22 cellular contexts compared by ENCODE assay signal in the genomic region with DNA sequence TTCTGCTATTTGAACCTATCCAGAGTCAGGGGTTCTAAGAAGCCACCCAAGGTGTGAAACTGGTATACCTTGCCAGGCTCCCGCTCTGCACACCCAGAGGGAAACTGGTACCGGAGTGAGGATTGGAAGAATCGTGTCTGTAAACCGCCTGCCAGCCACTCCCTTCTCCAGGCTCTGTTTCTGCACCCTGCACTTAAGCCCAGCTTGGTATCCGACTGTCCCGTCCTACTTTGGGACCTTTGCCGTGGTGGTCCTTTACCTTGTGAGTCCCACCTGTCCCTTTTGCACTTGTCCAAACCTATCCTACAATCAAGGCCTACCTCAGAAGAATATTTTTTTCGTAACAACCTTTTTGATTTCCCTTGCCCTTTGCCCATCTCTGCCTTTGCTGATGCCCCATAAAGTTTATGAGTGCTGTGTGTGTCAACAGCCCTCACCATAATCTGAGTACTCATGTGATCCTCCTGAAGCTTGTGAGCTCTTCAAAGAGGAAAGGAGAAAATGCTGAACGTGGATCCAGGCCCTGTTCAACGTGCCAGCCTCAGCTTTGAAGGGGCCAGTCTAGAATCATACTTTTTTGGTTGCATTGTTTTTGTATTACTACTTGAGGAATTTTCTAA. TPM values are rescaled to one million over a fixed set of nuclear protein-coding genes. Genes with fewer than 3 reads are reported as not detected.
A peak's percentile ranks its signal among the peaks of the same experiment; 100 is the strongest.
DNase-seq lines count a peak whose midpoint lies in the region; ATAC-seq, FAIRE-seq and TF ChIP-seq lines count a peak whose summit lies in the region.
"Had no signal": no experiment of that assay in that cellular context is flagged by ENCODE, and none has a peak within 500 bp of the region (broad histone marks: within the 10 kb centered on the region; RNA-seq: fewer than 3 reads in every experiment).

No MANE protein-coding gene starts in this region.

- H3K27ac ChIP-seq in small intestine (ENCODE audit: low read depth in 1 of 2, low read length in 1 of 2) (peak overlapping the region; percentile 80 to 90), gastroesophageal sphincter (no peak overlapping the region)

- TF ChIP-seq POLR2A in gastroesophageal sphincter (IDR thresholded peaks at IDR 0.05), result no peak

- H3K9me3 Mint-ChIP-seq in endothelial cell (ENCODE audit: unreplicated experiment), result no peaks in the 10 kb centered on the region

- DNase-seq in NCI-H345 (lab: John Stamatoyannopoulos, UW), result peak; percentile 29
- no peak for DNase-seq in NCI-H345 treated with DMSO at 0.1 percent for 48 hours (lab: John Stamatoyannopoulos, UW; ENCODE audit: unreplicated experiment)
- peak; percentile 65 for DNase-seq in LNCaP clone FGC (ENCODE audit: low read depth)
- no peak for DNase-seq in endothelial cell (ENCODE audit: low spot score)
- DNase-seq in small intestine, result peak; percentile 92
- DNase-seq in NCI-H2196 treated with DMSO at 0.1 percent for 48 hours (lab: John Stamatoyannopoulos, UW; ENCODE audit: unreplicated experiment), result no peak
- DNase-seq: activated CD4-positive, alpha-beta T cell treated with anti-CD3 and anti-CD28 coated beads for 48 hours; activated CD8-positive, alpha-beta memory T cell treated with anti-CD3 and anti-CD28 coated beads, Interleukin-2, amount 50 U/mL, for 4 hours; activated gamma-delta T cell treated with Interleukin-2 at 50 U/mL for 16 hours; central memory CD4-positive, alpha-beta T cell; DMS 273 treated with DMSO at 0.1 percent for 48 hours; glutamatergic neuron; left ventricle myocardium superior; NCI-H146; NCI-H226; posterior cingulate gyrus; SW 1271 had no signal

- 17 to 70% (median 38%) methylated on average over 10 of the region's 10 CpGs for WGBS in small intestine, 3 donors
- WGBS in gastroesophageal sphincter (ENCODE audit: low coverage in 1 of 2), 2 donors, result 73 to 84% methylated on average over 4 to 10 of the region's 10 CpGs

- H3K4me1 ChIP-seq in small intestine (ENCODE audit: control insufficient read depth in 2 of 2, insufficient read depth in 1 of 2, low read depth in 1 of 2, low read length in 1 of 2) (no peaks in the 10 kb centered on the region), gastroesophageal sphincter (no peaks in the 10 kb centered on the region)

- no peak for TF ChIP-seq CTCF in LNCaP clone FGC (IDR thresholded peaks at IDR 0.05; ENCODE audit: control insufficient read depth, extremely low read depth, insufficient read depth)
- no peak for TF ChIP-seq CTCF in endothelial cell (IDR thresholded peaks at IDR 0.05; ENCODE audit: unreplicated experiment)
- TF ChIP-seq CTCF in gastroesophageal sphincter (IDR thresholded peaks at IDR 0.05), result no peak

- no peaks in the 10 kb centered on the region for H3K27me3 ChIP-seq in small intestine (ENCODE audit: control insufficient read depth in 2 of 2, insufficient read depth in 2 of 2, low read length in 2 of 2)
- no peaks in the 10 kb centered on the region for H3K27me3 ChIP-seq in gastroesophageal sphincter

- H3K9me3 ChIP-seq in small intestine (ENCODE audit: control insufficient read depth, low read depth) (no peaks in the 10 kb centered on the region), gastroesophageal sphincter (no peaks in the 10 kb centered on the region)

- H3K27me3 Mint-ChIP-seq in endothelial cell (ENCODE audit: unreplicated experiment), result peaks cover 1% of the 10 kb centered on the region

- FAIRE-seq in small intestine (lab: Jason Lieb, UNC), result no peak
- FAIRE-seq: A204.1, GM12891, GM19239 had no signal

- peak overlapping the region; percentile 89 for H3K27ac Mint-ChIP-seq in endothelial cell (ENCODE audit: unreplicated experiment)

- ATAC-seq in HG03025 (IDR thresholded peaks at IDR 0.05; ENCODE audit: low FRiP score, unreplicated experiment), result no peak
- no peak for ATAC-seq in gastroesophageal sphincter
- ATAC-seq: left ventricle myocardium superior had no signal

- H3K36me3 ChIP-seq in small intestine (ENCODE audit: control insufficient read depth in 2 of 2, insufficient read depth in 2 of 2, low read length in 2 of 2), result no peaks in the 10 kb centered on the region
- peaks cover 0 to 45% of the 10 kb centered on the region in 2 donors for H3K36me3 ChIP-seq in gastroesophageal sphincter

- TF ChIP-seq EP300 in gastroesophageal sphincter (IDR thresholded peaks at IDR 0.05), result no peak

- H3K4me1 Mint-ChIP-seq in endothelial cell (ENCODE audit: unreplicated experiment), result peaks cover 18% of the 10 kb centered on the region

- peaks cover 11% of the 10 kb centered on the region for H3K36me3 Mint-ChIP-seq in endothelial cell (ENCODE audit: low read depth, unreplicated experiment)

- H3K4me3 ChIP-seq in LNCaP clone FGC (ENCODE audit: low read depth, low read length) (no peak overlapping the region), small intestine (ENCODE audit: low read depth in 1 of 2, low read length in 2 of 2) (no peak overlapping the region), gastroesophageal sphincter (no peak overlapping the region)

- no peak overlapping the region for H3K4me3 Mint-ChIP-seq in endothelial cell (ENCODE audit: unreplicated experiment)

RNA-seq across cellular contexts. Expression of gene GARRE1, which starts 44.6 kb away (rescaled TPM):
- total RNA-seq in endothelial cell (ENCODE audit: unreplicated experiment) (49.0 TPM), gastroesophageal sphincter (10 to 100 TPM; 14.3 to 30.3 (median 21.9) TPM)
- polyA plus RNA-seq in small intestine, result 10 to 100 TPM in 1 of 3 donors, 1 to 10 TPM in 2; 2.7 to 10.9 (median 3.0) TPM

Comparison
In these comparisons a context has a peak if more than half of its experiments do, and no peak if none do; other contexts are left out.
1. DNase-seq: peak in NCI-H345 (single experiment), LNCaP clone FGC (single experiment) and small intestine (single experiment); none in NCI-H345 treated with DMSO at 0.1 percent for 48 hours (single experiment), endothelial cell (single experiment) and NCI-H2196 treated with DMSO at 0.1 percent for 48 hours (single experiment).
2. H3K27ac ChIP-seq: peak in small intestine (2 of 2); none in gastroesophageal sphincter (0 of 4).